1 cellular context compared by ENCODE assay signal in genomic region chr7:36605261-36605660, GRCh38.
TF ChIP-seq lines count a peak whose summit lies in the region.

No MANE protein-coding gene starts in this region.

TF ChIP-seq in HepG2, 621 proteins besides CTCF, POLR2A, EP300 and RAD21 (continued from another document):
- TF ChIP-seq AFF4 (CRISPR knock-in tag; IDR thresholded peaks at IDR 0.05) (no peak), PRDM10 (CRISPR knock-in tag; IDR thresholded peaks at IDR 0.05; ENCODE audit: low read depth) (no peak), BATF2 (CRISPR knock-in tag; IDR thresholded peaks at IDR 0.05) (no peak), ZXDC (CRISPR knock-in tag; IDR thresholded peaks at IDR 0.05) (no peak), ARID5B (CRISPR knock-in tag; IDR thresholded peaks at IDR 0.05) (no peak), MED13 (CRISPR knock-in tag; IDR thresholded peaks at IDR 0.05) (no peak), ELF3 (CRISPR knock-in tag; IDR thresholded peaks at IDR 0.05) (no peak), PRPF4 (IDR thresholded peaks at IDR 0.05; ENCODE audit: low read depth, low read length, poor library complexity, severe bottlenecking) (no peak), WIZ (CRISPR knock-in tag; IDR thresholded peaks at IDR 0.05) (no peak), RARG (CRISPR knock-in tag; IDR thresholded peaks at IDR 0.05; ENCODE audit: low read depth) (no peak), ZNF207 (IDR thresholded peaks at IDR 0.05; ENCODE audit: borderline replicate concordance) (no peak), SKIL (CRISPR knock-in tag; IDR thresholded peaks at IDR 0.05; ENCODE audit: borderline replicate concordance) (no peak)
